18 cellular contexts compared by ENCODE assay signal in genomic region chr10:94102436-94102835, GRCh38.
"Had no signal": no experiment of that assay in that cellular context is flagged by ENCODE, and none has a peak within 500 bp of the region (broad histone marks: within the 10 kb centered on the region; RNA-seq: fewer than 3 reads in every experiment).

No MANE protein-coding gene starts in this region.

- H3K4me2 ChIP-seq: SK-N-SH had no signal

- H3K36me3 Mint-ChIP-seq: activated naive CD4-positive, alpha-beta T cell treated with anti-CD3 and anti-CD28 coated beads, Interleukin-2, amount 50 U/mL, for 24 hours had no signal

- H3K9ac ChIP-seq: SK-N-SH had no signal

- H3K4me3 Mint-ChIP-seq: activated CD4-positive, alpha-beta T cell treated with anti-CD3 and anti-CD28 coated beads for 36 hours; activated CD8-positive, alpha-beta T cell treated with anti-CD3 and anti-CD28 coated beads for 36 hours; activated naive CD4-positive, alpha-beta T cell treated with anti-CD3 and anti-CD28 coated beads, Interleukin-2, amount 50 U/mL, for 24 hours had no signal

- ATAC-seq: activated CD4-positive, alpha-beta T cell treated with anti-CD3 and anti-CD28 coated beads for 36 hours; activated CD8-positive, alpha-beta T cell treated with anti-CD3 and anti-CD28 coated beads for 36 hours had no signal

- H3K27ac Mint-ChIP-seq: activated CD4-positive, alpha-beta T cell treated with anti-CD3 and anti-CD28 coated beads for 36 hours; activated CD8-positive, alpha-beta T cell treated with anti-CD3 and anti-CD28 coated beads for 36 hours; activated naive CD4-positive, alpha-beta T cell treated with anti-CD3 and anti-CD28 coated beads, Interleukin-2, amount 50 U/mL, for 24 hours had no signal

- H3K27me3 ChIP-seq: Peyer's patch, SJCRH30 had no signal

- H3K4me3 ChIP-seq: Peyer's patch, SJCRH30 had no signal

- H3K9me3 ChIP-seq: Peyer's patch, SJCRH30, SK-N-SH had no signal

- DNase-seq: activated CD4-positive, alpha-beta T cell treated with anti-CD3 and anti-CD28 coated beads for 36 hours; activated CD8-positive, alpha-beta memory T cell treated with anti-CD3 and anti-CD28 coated beads, Interleukin-2, amount 50 U/mL, for 4 hours; activated CD8-positive, alpha-beta T cell treated with anti-CD3 and anti-CD28 coated beads for 36 hours; MM.1S; NCI-H1105; NCI-H1436 treated with DMSO at 0.1 percent for 48 hours; NCI-H187; NCI-H2081 treated with DMSO at 0.1 percent for 48 hours; NCI-H446; NCI-H524; Peyer's patch; Right ventricle myocardium superior; SJCRH30; SK-N-SH; T-helper 1 cell had no signal

- H3K36me3 ChIP-seq: Peyer's patch, SJCRH30, WERI-Rb-1 had no signal

- H3K27ac ChIP-seq: Peyer's patch, RWPE1, SJCRH30, WERI-Rb-1 had no signal

- H3K4me1 Mint-ChIP-seq: activated CD4-positive, alpha-beta T cell treated with anti-CD3 and anti-CD28 coated beads for 36 hours; activated naive CD4-positive, alpha-beta T cell treated with anti-CD3 and anti-CD28 coated beads, Interleukin-2, amount 50 U/mL, for 24 hours had no signal

- H3K9me3 Mint-ChIP-seq: activated CD8-positive, alpha-beta T cell treated with anti-CD3 and anti-CD28 coated beads for 36 hours; activated naive CD4-positive, alpha-beta T cell treated with anti-CD3 and anti-CD28 coated beads, Interleukin-2, amount 50 U/mL, for 24 hours had no signal
